Comparison of ENCODE assay signal across 13 cellular contexts in the genomic region with DNA sequence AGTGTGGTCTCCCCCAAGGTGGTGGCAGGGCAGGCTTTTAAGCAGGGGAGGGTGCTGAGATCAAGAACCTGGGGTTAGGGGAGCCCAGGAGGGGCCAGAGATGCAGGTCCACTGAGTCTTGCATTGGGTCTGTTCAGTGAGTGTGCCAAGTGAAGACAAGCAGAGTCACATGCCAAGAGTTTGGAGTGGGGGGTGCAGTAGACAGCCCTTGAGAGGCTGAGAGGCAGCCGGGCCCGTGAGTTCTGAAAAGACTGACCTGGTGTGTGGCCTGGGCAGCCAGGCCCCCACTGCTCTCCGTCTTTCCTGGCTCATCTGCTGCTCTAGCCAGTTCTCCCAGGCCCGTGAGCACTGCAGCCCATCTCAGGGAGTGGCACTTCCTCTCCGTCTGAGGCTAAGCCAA.
DNase-seq lines count a peak whose midpoint lies in the region; ATAC-seq and TF ChIP-seq lines count a peak whose summit lies in the region.
"Had no signal": no experiment of that assay in that cellular context is flagged by ENCODE, and none has a peak within 500 bp of the region (broad histone marks: within the 10 kb centered on the region; RNA-seq: fewer than 3 reads in every experiment).

No MANE protein-coding gene starts in this region.

- no TSS peak for BruUV-seq in OCI-LY7 (replicated peaks; lab: Mats Ljungman, UMichigan)

- TF ChIP-seq POLR2A in uterus (IDR thresholded peaks at IDR 0.05) = no peak

- H3K27ac Mint-ChIP-seq in glutamatergic neuron (ENCODE audit: unreplicated experiment) = no peak overlapping the region
- no peak overlapping the region for H3K27ac Mint-ChIP-seq in CD8-positive, alpha-beta T cell
- H3K27ac Mint-ChIP-seq: activated naive CD8-positive, alpha-beta T cell treated with anti-CD3 and anti-CD28 coated beads, Interleukin-2, amount 50 U/mL, for 24 hours; memory B cell had no signal

- POLR2A ChIA-PET in CD8-positive, alpha-beta T cell (lab: Charles Lee) = no interaction called here
- POLR2A ChIA-PET in OCI-LY7 (lab: Charles Lee) = no interaction called here

- H3K4me1 Mint-ChIP-seq in glutamatergic neuron (ENCODE audit: low read depth, unreplicated experiment) = peaks cover 4% of the 10 kb centered on the region
- H3K4me1 Mint-ChIP-seq in CD8-positive, alpha-beta T cell (ENCODE audit: low read depth) = no peaks in the 10 kb centered on the region
- H3K4me1 Mint-ChIP-seq: activated naive CD8-positive, alpha-beta T cell treated with anti-CD3 and anti-CD28 coated beads, Interleukin-2, amount 50 U/mL, for 24 hours; memory B cell had no signal

- CTCF ChIA-PET in CD8-positive, alpha-beta T cell (lab: Charles Lee) = no interaction called here
- CTCF ChIA-PET in OCI-LY7 (lab: Charles Lee; ENCODE audit: unreplicated experiment) = no interaction called here

- TF ChIP-seq CTCF in ascending aorta (IDR thresholded peaks at IDR 0.05) (no peak), glutamatergic neuron (IDR thresholded peaks at IDR 0.05; ENCODE audit: partially characterized antibody, unreplicated experiment) (no peak), uterus (IDR thresholded peaks at IDR 0.05) (no peak), OCI-LY7 (conservative IDR thresholded peaks at IDR 0.05; ENCODE audit: low read length) (no peak)
- no peak for TF ChIP-seq CTCF in CD8-positive, alpha-beta T cell (IDR thresholded peaks at IDR 0.05)

- no peaks in the 10 kb centered on the region for H4K20me1 ChIP-seq in OCI-LY7 (ENCODE audit: insufficient read depth, low read length)

- H3K4me2 ChIP-seq in OCI-LY7 (ENCODE audit: low read length) = no peak overlapping the region

- H3K36me3 ChIP-seq in ascending aorta (peaks cover 60 to 73% of the 10 kb centered on the region in 2 donors), uterus (no peaks in the 10 kb centered on the region), OCI-LY7 (ENCODE audit: insufficient read depth, low read length) (no peaks in the 10 kb centered on the region)
- no peaks in the 10 kb centered on the region for H3K36me3 ChIP-seq in CD8-positive, alpha-beta T cell (ENCODE audit: insufficient read depth, low read length)

- H3K36me3 Mint-ChIP-seq in glutamatergic neuron (ENCODE audit: unreplicated experiment) = no peaks in the 10 kb centered on the region
- H3K36me3 Mint-ChIP-seq in CD8-positive, alpha-beta T cell = no peaks in the 10 kb centered on the region
- H3K36me3 Mint-ChIP-seq: memory B cell had no signal

- ATAC-seq in CD8-positive, alpha-beta T cell = no peak
- ATAC-seq: activated naive CD8-positive, alpha-beta T cell treated with anti-CD3 and anti-CD28 coated beads, Interleukin-2, amount 50 U/mL, for 24 hours had no signal

- H3K4me3 Mint-ChIP-seq in glutamatergic neuron (ENCODE audit: unreplicated experiment) = no peak overlapping the region
- H3K4me3 Mint-ChIP-seq in CD8-positive, alpha-beta T cell = no peak overlapping the region
- H3K4me3 Mint-ChIP-seq: activated naive CD8-positive, alpha-beta T cell treated with anti-CD3 and anti-CD28 coated beads, Interleukin-2, amount 50 U/mL, for 24 hours; memory B cell had no signal

- H3K27me3 ChIP-seq in ascending aorta (no peaks in the 10 kb centered on the region), uterus (no peaks in the 10 kb centered on the region)
- H3K27me3 ChIP-seq in CD8-positive, alpha-beta T cell (ENCODE audit: insufficient read depth, low read length) = no peaks in the 10 kb centered on the region

- H3K9me3 ChIP-seq in ascending aorta (no peaks in the 10 kb centered on the region), uterus (no peaks in the 10 kb centered on the region), OCI-LY7 (ENCODE audit: low read length) (no peaks in the 10 kb centered on the region)
- no peaks in the 10 kb centered on the region for H3K9me3 ChIP-seq in CD8-positive, alpha-beta T cell (ENCODE audit: low read length)

- H3K9me2 ChIP-seq in OCI-LY7 (ENCODE audit: insufficient read depth, low read length) = no peaks in the 10 kb centered on the region

- H2AFZ ChIP-seq in OCI-LY7 (ENCODE audit: low read length) = no peak overlapping the region

- H3K4me3 ChIP-seq in ascending aorta (no peak overlapping the region), uterus (no peak overlapping the region), OCI-LY7 (ENCODE audit: low read depth, low read length, poor library complexity, severe bottlenecking) (no peak overlapping the region)
- H3K4me3 ChIP-seq in CD8-positive, alpha-beta T cell (ENCODE audit: low read depth, low read length) = no peak overlapping the region

- intact Hi-C loops in ascending aorta (cut with DNase I) (loop anchor here (5.0 kb wide), 2 partner anchors 69 to 216 kb away; no protein-coding TSS in a partner anchor), posterior vena cava (cut with DNase I) (no loop called here), uterus (cut with DNase I; ENCODE audit: low total_unique reads) (no loop called here), OCI-LY7 (cut with micrococcal nuclease; ENCODE audit: unreplicated experiment) (no loop called here)
- intact Hi-C loops in CD8-positive, alpha-beta T cell (cut with DNase I, micrococcal nuclease) = no loop called here

- H3K9me3 Mint-ChIP-seq in glutamatergic neuron (ENCODE audit: unreplicated experiment) = peaks cover 10% of the 10 kb centered on the region
- H3K9me3 Mint-ChIP-seq in CD8-positive, alpha-beta T cell = no peaks in the 10 kb centered on the region
- H3K9me3 Mint-ChIP-seq: activated naive CD8-positive, alpha-beta T cell treated with anti-CD3 and anti-CD28 coated beads, Interleukin-2, amount 50 U/mL, for 24 hours; memory B cell had no signal

- DNase-seq in ascending aorta (ENCODE audit: low spot score in 2 of 2) = no peak
- DNase-seq in glutamatergic neuron = peak; percentile 5
- peak; percentile 61 for DNase-seq in posterior vena cava (ENCODE audit: low spot score)
- DNase-seq in uterus = peak; percentile 53 to 74
- no peak for DNase-seq in hippocampal formation (lab: John Stamatoyannopoulos, UW)
- no peak for DNase-seq in CD8-positive, alpha-beta T cell
- no peak for DNase-seq in OCI-LY7 (ENCODE audit: low spot score)
- DNase-seq: activated CD4-positive, alpha-beta T cell treated with anti-CD3 and anti-CD28 coated beads, Interleukin-2, amount 50 U/mL, for 4 hours; activated naive CD8-positive, alpha-beta T cell treated with anti-CD3 and anti-CD28 coated beads, Interleukin-2, amount 50 U/mL, for 24 hours; activated T-cell treated with anti-CD3 and anti-CD28 coated beads, Interleukin-2, amount 50 U/mL, for 48 hours; Kasumi-1; stimulated activated naive CD4-positive, alpha-beta T cell treated with Interleukin-2 at 50 U/mL for 16 hours had no signal

- H3K27ac ChIP-seq in ascending aorta (peak overlapping the region; percentile 82 to 94), uterus (peak overlapping the region; percentile 89), OCI-LY7 (ENCODE audit: low read depth, low read length, poor library complexity, severe bottlenecking) (no peak overlapping the region)
- H3K27ac ChIP-seq in CD8-positive, alpha-beta T cell (ENCODE audit: low read depth, low read length) = no peak overlapping the region

- no peaks in the 10 kb centered on the region for H3K79me2 ChIP-seq in OCI-LY7 (ENCODE audit: insufficient read depth, low read depth, low read length)

- H3K4me1 ChIP-seq in ascending aorta (peaks cover 32 to 38% of the 10 kb centered on the region in 2 donors), uterus (peaks cover 4 to 27% of the 10 kb centered on the region in 2 donors), OCI-LY7 (ENCODE audit: insufficient read depth, low read length, poor library complexity, severe bottlenecking) (no peaks in the 10 kb centered on the region)
- H3K4me1 ChIP-seq in CD8-positive, alpha-beta T cell (ENCODE audit: insufficient read depth, low read length) = no peaks in the 10 kb centered on the region

- peaks cover 6% of the 10 kb centered on the region for H3K27me3 Mint-ChIP-seq in glutamatergic neuron (ENCODE audit: unreplicated experiment)
- H3K27me3 Mint-ChIP-seq in CD8-positive, alpha-beta T cell (ENCODE audit: low read depth) = no peaks in the 10 kb centered on the region
- H3K27me3 Mint-ChIP-seq: activated naive CD8-positive, alpha-beta T cell treated with anti-CD3 and anti-CD28 coated beads, Interleukin-2, amount 50 U/mL, for 24 hours had no signal

Comparison
In these comparisons a context has a peak if more than half of its experiments do, and no peak if none do; other contexts are left out.
1. DNase-seq: peak in glutamatergic neuron (single experiment), posterior vena cava (single experiment) and uterus (2 of 2); none in ascending aorta (0 of 2), hippocampal formation (0 of 2), CD8-positive, alpha-beta T cell (0 of 7) and OCI-LY7 (single experiment).
2. H3K27ac ChIP-seq: peak in ascending aorta (2 of 2) and uterus (2 of 2); none in CD8-positive, alpha-beta T cell (single experiment) and OCI-LY7 (single experiment).